Comparison of ENCODE assay signal across 28 cellular contexts in the genomic region with DNA sequence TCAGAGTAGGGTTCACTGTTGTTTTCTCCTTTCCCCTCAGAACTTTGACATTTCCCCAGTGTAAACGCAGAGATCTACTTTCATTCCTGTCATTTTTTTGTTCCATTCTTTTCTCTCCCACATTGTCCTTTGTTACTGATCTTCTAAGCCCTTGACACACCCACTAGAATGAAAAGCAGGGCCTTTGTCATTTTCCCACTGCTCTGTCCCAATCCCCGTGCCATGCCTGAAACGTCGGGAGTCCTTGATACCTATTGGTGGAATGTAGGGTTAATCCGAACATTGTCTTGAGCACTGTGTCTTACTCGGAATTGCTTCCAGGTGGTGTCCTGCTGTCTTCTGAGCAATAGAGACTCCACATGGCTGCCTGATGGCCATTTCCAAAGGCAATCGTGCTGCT.
"Had no signal": no experiment of that assay in that cellular context is flagged by ENCODE, and none has a peak within 500 bp of the region (broad histone marks: within the 10 kb centered on the region; RNA-seq: fewer than 3 reads in every experiment).

No MANE protein-coding gene starts in this region.

- H3K79me2 ChIP-seq: hepatocyte had no signal

- H3K4me1 Mint-ChIP-seq: naive thymus-derived CD4-positive, alpha-beta T cell; nephron; stimulated activated effector memory CD8-positive, alpha-beta T cell treated with anti-CD3 and anti-CD28 coated beads, Interleukin-12 subunit alpha, Interleukin-12 subunit beta, amount 100 ng/mL, for 72 hours had no signal

- H3K27me3 ChIP-seq: colonic mucosa, esophagus muscularis mucosa, foreskin keratinocyte, gastroesophageal sphincter, heart left ventricle, hepatocyte, left lung, ovary, sigmoid colon, testis, tibial artery had no signal

- H3K9me3 ChIP-seq: colonic mucosa, esophagus muscularis mucosa, gastroesophageal sphincter, heart left ventricle, ovary, psoas muscle, sigmoid colon, testis, tibial artery had no signal

- ATAC-seq: foreskin keratinocyte; gastroesophageal sphincter; heart left ventricle; left lung; naive thymus-derived CD4-positive, alpha-beta T cell; psoas muscle; right cardiac atrium; stimulated activated effector memory CD8-positive, alpha-beta T cell treated with anti-CD3 and anti-CD28 coated beads, Interleukin-12 subunit alpha, Interleukin-12 subunit beta, amount 100 ng/mL, for 72 hours had no signal

- H3K36me3 Mint-ChIP-seq: naive thymus-derived CD4-positive, alpha-beta T cell; stimulated activated effector memory CD8-positive, alpha-beta T cell treated with anti-CD3 and anti-CD28 coated beads, Interleukin-12 subunit alpha, Interleukin-12 subunit beta, amount 100 ng/mL, for 72 hours; type B pancreatic cell had no signal

- H3K27ac Mint-ChIP-seq: dendritic cell treated with granulocyte-macrophage colony-stimulating factor and Interleukin-4, amounts not matched to agents 40 ng/mL and 50 ng/mL, for 4 days; naive thymus-derived CD4-positive, alpha-beta T cell; nephron; stimulated activated effector memory CD8-positive, alpha-beta T cell treated with anti-CD3 and anti-CD28 coated beads, Interleukin-12 subunit alpha, Interleukin-12 subunit beta, amount 100 ng/mL, for 72 hours; type B pancreatic cell had no signal

- H3K4me1 ChIP-seq: colonic mucosa, esophagus muscularis mucosa, foreskin keratinocyte, gastroesophageal sphincter, heart left ventricle, left lung, sigmoid colon, testis, tibial artery had no signal

- H3K27ac ChIP-seq: colonic mucosa, esophagus muscularis mucosa, foreskin keratinocyte, gastroesophageal sphincter, heart left ventricle, hepatocyte, left lung, ovary, psoas muscle, sigmoid colon, testis, tibial artery had no signal

- H3K27me3 Mint-ChIP-seq: dendritic cell treated with granulocyte-macrophage colony-stimulating factor and Interleukin-4, amounts not matched to agents 40 ng/mL and 50 ng/mL, for 4 days; naive thymus-derived CD4-positive, alpha-beta T cell had no signal

- H3K4me3 Mint-ChIP-seq: dendritic cell treated with granulocyte-macrophage colony-stimulating factor and Interleukin-4, amounts not matched to agents 40 ng/mL and 50 ng/mL, for 4 days; naive thymus-derived CD4-positive, alpha-beta T cell; nephron; stimulated activated effector memory CD8-positive, alpha-beta T cell treated with anti-CD3 and anti-CD28 coated beads, Interleukin-12 subunit alpha, Interleukin-12 subunit beta, amount 100 ng/mL, for 72 hours; type B pancreatic cell had no signal

- H3K9me3 Mint-ChIP-seq: nephron had no signal

- H2AFZ ChIP-seq: hepatocyte had no signal

- DNase-seq: colonic mucosa; effector CD8-positive, alpha-beta T cell; foreskin keratinocyte; heart left ventricle; kidney; left lung; mesendoderm; midbrain; naive thymus-derived CD4-positive, alpha-beta T cell; occipital lobe; ovary; posterior cingulate gyrus; psoas muscle; right cardiac atrium; sigmoid colon; stimulated activated CD4-positive, alpha-beta T cell treated with anti-CD3 and anti-CD28 coated beads, Interleukin-2, amount 100 ng/mL, for 24 hours; stimulated activated CD4-positive, alpha-beta T cell treated with anti-CD3 and anti-CD28 coated beads, Interleukin-4, amount 100 ng/mL, for 24 hours; stimulated activated naive CD4-positive, alpha-beta T cell treated with Interleukin-2 at 50 U/mL for 16 hours; substantia nigra; testis; tibial artery had no signal

- H3K4me3 ChIP-seq: colonic mucosa, esophagus muscularis mucosa, gastroesophageal sphincter, heart left ventricle, hepatocyte, left lung, ovary, psoas muscle, sigmoid colon, testis, tibial artery had no signal

- H3K4me2 ChIP-seq: hepatocyte had no signal

- H3K36me3 ChIP-seq: colonic mucosa, esophagus muscularis mucosa, gastroesophageal sphincter, heart left ventricle, left lung, ovary, sigmoid colon, tibial artery had no signal
